1 cellular context compared by ENCODE assay signal in genomic region chr9:136031741-136032638, GRCh38.
TF ChIP-seq lines count a peak whose summit lies in the region.

No MANE protein-coding gene starts in this region.

TF ChIP-seq in IMR-90, 13 proteins besides CTCF, POLR2A, EP300 and RAD21 (continued from another document):
- no peak for TF ChIP-seq ELK1 (IDR thresholded peaks at IDR 0.05; ENCODE audit: borderline replicate concordance, low read depth, low read length)
- TF ChIP-seq BHLHE40 (IDR thresholded peaks at IDR 0.05; ENCODE audit: low read depth, low read length) = no peak
- TF ChIP-seq SMC3 (IDR thresholded peaks at IDR 0.05; ENCODE audit: low read depth, low read length) = no peak
- TF ChIP-seq RFX5 (IDR thresholded peaks at IDR 0.05; ENCODE audit: low read depth, low read length) = no peak
- no peak for TF ChIP-seq FOS (IDR thresholded peaks at IDR 0.05; ENCODE audit: low read depth, low read length)
- TF ChIP-seq CHD1 (IDR thresholded peaks at IDR 0.05; ENCODE audit: low read depth, low read length) = no peak
- no peak for TF ChIP-seq MAZ (IDR thresholded peaks at IDR 0.05; ENCODE audit: borderline replicate concordance, low read depth, low read length)
- no peak for TF ChIP-seq MAFK (IDR thresholded peaks at IDR 0.05; ENCODE audit: low read depth, low read length)
- TF ChIP-seq RCOR1 (IDR thresholded peaks at IDR 0.05; ENCODE audit: insufficient replicate concordance, low read length) = no peak
- TF ChIP-seq MXI1 (IDR thresholded peaks at IDR 0.05; ENCODE audit: borderline replicate concordance, low read depth, low read length) = no peak
- no peak for TF ChIP-seq USF2 (IDR thresholded peaks at IDR 0.05; ENCODE audit: low read depth, low read length)
- TF ChIP-seq NFE2L2 (IDR thresholded peaks at IDR 0.05; ENCODE audit: low read depth, low read length) = no peak
TF ChIP-seq in IMR-90: peak in this region for 0.
